In the genomic region with DNA sequence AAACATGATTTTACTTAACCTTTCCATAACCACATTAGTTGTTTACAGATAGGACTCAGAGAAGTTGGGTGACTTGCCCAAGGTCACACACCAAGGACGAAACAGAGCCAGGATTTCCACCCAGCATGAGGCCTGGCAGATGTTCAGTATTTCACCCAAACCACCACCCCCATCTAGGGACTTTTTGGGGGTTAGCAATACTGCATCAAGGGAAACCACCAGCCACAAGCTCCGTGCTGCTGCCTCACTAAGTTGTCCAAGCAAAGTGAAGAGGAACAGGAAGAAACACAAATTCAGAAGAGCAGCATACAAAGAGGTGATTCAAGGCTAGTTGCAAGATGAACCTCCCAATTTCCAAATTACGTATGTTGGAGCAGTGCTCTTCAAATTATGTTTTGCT, we compare ENCODE assay signal across 11 cellular contexts.
DNase-seq lines count a peak whose midpoint lies in the region; ATAC-seq lines count a peak whose summit lies in the region.
"Had no signal": no experiment of that assay in that cellular context is flagged by ENCODE, and none has a peak within 500 bp of the region (broad histone marks: within the 10 kb centered on the region; RNA-seq: fewer than 3 reads in every experiment).

No MANE protein-coding gene starts in this region.

- no peak overlapping the region for H3K4me3 Mint-ChIP-seq in activated CD8-positive, alpha-beta memory T cell treated with anti-CD3 and anti-CD28 coated beads, Interleukin-2, amount 10 ng/mL, durations not matched to agents 7 days and 5 days
- H3K4me3 Mint-ChIP-seq in naive B cell: peak overlapping the region in 1 of 8 donors; percentile 4
- H3K4me3 Mint-ChIP-seq: T-cell had no signal

- DNase-seq in activated CD8-positive, alpha-beta memory T cell treated with anti-CD3 and anti-CD28 coated beads, Interleukin-2, amount 10 ng/mL, durations not matched to agents 7 days and 5 days: peak; percentile 76
- DNase-seq in activated CD8-positive, alpha-beta memory T cell treated with anti-CD3 and anti-CD28 coated beads, Interleukin-2, amount 50 U/mL, for 4 hours: no peak
- DNase-seq in naive B cell (peak; percentile 9), HT-29 (ENCODE audit: low spot score) (no peak), cerebellum (ENCODE audit: low spot score) (no peak), NCI-H510A (lab: John Stamatoyannopoulos, UW) (no peak)
- DNase-seq: glutamatergic neuron, NCI-H2107 had no signal

- H3K9me3 Mint-ChIP-seq in activated CD8-positive, alpha-beta memory T cell treated with anti-CD3 and anti-CD28 coated beads, Interleukin-2, amount 10 ng/mL, durations not matched to agents 7 days and 5 days (ENCODE audit: low read depth): peaks cover 4% of the 10 kb centered on the region
- H3K9me3 Mint-ChIP-seq in naive B cell: peaks cover 0 to 9% (median 0%) of the 10 kb centered on the region in 7 donors

- no peaks in the 10 kb centered on the region for H3K27me3 Mint-ChIP-seq in activated CD8-positive, alpha-beta memory T cell treated with anti-CD3 and anti-CD28 coated beads, Interleukin-2, amount 10 ng/mL, durations not matched to agents 7 days and 5 days
- H3K27me3 Mint-ChIP-seq in naive B cell: no peaks in the 10 kb centered on the region
- H3K27me3 Mint-ChIP-seq: T-cell had no signal

- no peaks in the 10 kb centered on the region for H3K36me3 Mint-ChIP-seq in activated CD8-positive, alpha-beta memory T cell treated with anti-CD3 and anti-CD28 coated beads, Interleukin-2, amount 10 ng/mL, durations not matched to agents 7 days and 5 days
- no peaks in the 10 kb centered on the region for H3K36me3 Mint-ChIP-seq in naive B cell
- H3K36me3 Mint-ChIP-seq: T-cell had no signal

- ATAC-seq in activated CD8-positive, alpha-beta memory T cell treated with anti-CD3 and anti-CD28 coated beads, Interleukin-2, amount 10 ng/mL, durations not matched to agents 7 days and 5 days: peak; percentile 93
- peak; percentile 88 for ATAC-seq in GM21526 (IDR thresholded peaks at IDR 0.05; ENCODE audit: low FRiP score, unreplicated experiment)
- peak; percentile 97 for ATAC-seq in HG03432 (IDR thresholded peaks at IDR 0.05; ENCODE audit: unreplicated experiment)
- ATAC-seq in naive B cell (ENCODE audit: low read depth in 2 of 2): peak in 1 of 2 donors; percentile 56

- CTCF ChIA-PET in activated CD8-positive, alpha-beta memory T cell treated with anti-CD3 and anti-CD28 coated beads, Interleukin-2, amount 10 ng/mL, durations not matched to agents 7 days and 5 days (lab: Charles Lee): interaction anchor here (0.9 to 1.1 kb wide), 2 partner anchors 12 to 46 kb away, joined by 3 read pairs; no protein-coding TSS in a partner anchor

- peak overlapping the region; percentile 72 for H3K27ac Mint-ChIP-seq in activated CD8-positive, alpha-beta memory T cell treated with anti-CD3 and anti-CD28 coated beads, Interleukin-2, amount 10 ng/mL, durations not matched to agents 7 days and 5 days
- peak overlapping the region in 1 of 6 donors; percentile 7 for H3K27ac Mint-ChIP-seq in naive B cell
- H3K27ac Mint-ChIP-seq: T-cell had no signal

- H3K4me1 Mint-ChIP-seq in activated CD8-positive, alpha-beta memory T cell treated with anti-CD3 and anti-CD28 coated beads, Interleukin-2, amount 10 ng/mL, durations not matched to agents 7 days and 5 days: peaks cover 15% of the 10 kb centered on the region
- peaks cover 0 to 7% (median 0%) of the 10 kb centered on the region in 3 donors for H3K4me1 Mint-ChIP-seq in naive B cell
- H3K4me1 Mint-ChIP-seq: T-cell had no signal

Comparison
In these comparisons a context has a peak if more than half of its experiments do, and no peak if none do; other contexts are left out.
1. DNase-seq: peak in activated CD8-positive, alpha-beta memory T cell treated with anti-CD3 and anti-CD28 coated beads, Interleukin-2, amount 10 ng/mL, durations not matched to agents 7 days and 5 days (single experiment) and naive B cell (single experiment); none in activated CD8-positive, alpha-beta memory T cell treated with anti-CD3 and anti-CD28 coated beads, Interleukin-2, amount 50 U/mL, for 4 hours (single experiment), HT-29 (single experiment), cerebellum (single experiment) and NCI-H510A (single experiment).